ENCODE assay signal across 1 cellular context in the genomic region with DNA sequence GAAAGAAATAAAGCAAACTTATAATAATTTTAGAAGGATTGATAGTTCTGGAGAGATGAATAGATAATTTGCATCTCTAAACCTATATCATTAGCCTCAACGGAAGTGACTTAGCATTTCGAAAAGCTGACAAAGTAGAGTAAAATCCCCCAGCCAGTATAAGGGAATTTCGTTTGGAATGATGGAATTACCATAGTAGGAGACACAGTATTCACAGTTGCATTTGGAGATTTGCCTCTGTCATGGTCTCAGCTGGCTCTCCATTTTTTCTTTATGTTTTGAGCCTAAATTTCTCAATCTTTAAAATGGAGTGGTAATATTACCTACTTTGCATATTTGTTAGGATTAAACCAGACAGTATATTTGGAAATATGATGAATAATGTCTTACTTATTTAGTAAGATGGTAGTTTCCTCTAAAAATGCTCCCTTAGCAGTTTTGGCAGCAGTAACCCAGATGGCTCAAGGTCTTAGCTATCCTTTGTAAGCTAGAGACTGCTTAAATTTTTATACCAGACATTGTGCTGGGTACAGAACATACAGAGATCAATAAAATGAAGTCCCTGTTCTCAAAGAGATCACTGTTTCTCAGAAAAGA.
TF ChIP-seq lines count a peak whose summit lies in the region.

No MANE protein-coding gene starts in this region.

TF ChIP-seq in GM23338, 12 proteins besides CTCF, POLR2A, EP300 and RAD21:
- TF ChIP-seq, protein P1, sequence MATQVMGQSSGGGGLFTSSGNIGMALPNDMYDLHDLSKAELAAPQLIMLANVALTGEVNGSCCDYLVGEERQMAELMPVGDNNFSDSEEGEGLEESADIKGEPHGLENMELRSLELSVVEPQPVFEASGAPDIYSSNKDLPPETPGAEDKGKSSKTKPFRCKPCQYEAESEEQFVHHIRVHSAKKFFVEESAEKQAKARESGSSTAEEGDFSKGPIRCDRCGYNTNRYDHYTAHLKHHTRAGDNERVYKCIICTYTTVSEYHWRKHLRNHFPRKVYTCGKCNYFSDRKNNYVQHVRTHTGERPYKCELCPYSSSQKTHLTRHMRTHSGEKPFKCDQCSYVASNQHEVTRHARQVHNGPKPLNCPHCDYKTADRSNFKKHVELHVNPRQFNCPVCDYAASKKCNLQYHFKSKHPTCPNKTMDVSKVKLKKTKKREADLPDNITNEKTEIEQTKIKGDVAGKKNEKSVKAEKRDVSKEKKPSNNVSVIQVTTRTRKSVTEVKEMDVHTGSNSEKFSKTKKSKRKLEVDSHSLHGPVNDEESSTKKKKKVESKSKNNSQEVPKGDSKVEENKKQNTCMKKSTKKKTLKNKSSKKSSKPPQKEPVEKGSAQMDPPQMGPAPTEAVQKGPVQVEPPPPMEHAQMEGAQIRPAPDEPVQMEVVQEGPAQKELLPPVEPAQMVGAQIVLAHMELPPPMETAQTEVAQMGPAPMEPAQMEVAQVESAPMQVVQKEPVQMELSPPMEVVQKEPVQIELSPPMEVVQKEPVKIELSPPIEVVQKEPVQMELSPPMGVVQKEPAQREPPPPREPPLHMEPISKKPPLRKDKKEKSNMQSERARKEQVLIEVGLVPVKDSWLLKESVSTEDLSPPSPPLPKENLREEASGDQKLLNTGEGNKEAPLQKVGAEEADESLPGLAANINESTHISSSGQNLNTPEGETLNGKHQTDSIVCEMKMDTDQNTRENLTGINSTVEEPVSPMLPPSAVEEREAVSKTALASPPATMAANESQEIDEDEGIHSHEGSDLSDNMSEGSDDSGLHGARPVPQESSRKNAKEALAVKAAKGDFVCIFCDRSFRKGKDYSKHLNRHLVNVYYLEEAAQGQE (IDR thresholded peaks at IDR 0.05; ENCODE audit: unreplicated experiment) = no peak
- TF ChIP-seq EZH2phosphoT487 (IDR thresholded peaks at IDR 0.05; ENCODE audit: unreplicated experiment) (no peak), ZNF114 (CRISPR knock-in tag; IDR thresholded peaks at IDR 0.05) (no peak), JUNB (IDR thresholded peaks at IDR 0.05; ENCODE audit: unreplicated experiment) (no peak), CREB1 (CRISPR knock-in tag; IDR thresholded peaks at IDR 0.05; ENCODE audit: low read depth) (no peak), EZH2 (IDR thresholded peaks at IDR 0.05; ENCODE audit: low read depth, unreplicated experiment) (no peak), NANOG (IDR thresholded peaks at IDR 0.05; ENCODE audit: borderline replicate concordance) (no peak), ZNF331 (CRISPR knock-in tag; IDR thresholded peaks at IDR 0.05; ENCODE audit: low read depth) (no peak)
- TF ChIP-seq, protein P2, sequence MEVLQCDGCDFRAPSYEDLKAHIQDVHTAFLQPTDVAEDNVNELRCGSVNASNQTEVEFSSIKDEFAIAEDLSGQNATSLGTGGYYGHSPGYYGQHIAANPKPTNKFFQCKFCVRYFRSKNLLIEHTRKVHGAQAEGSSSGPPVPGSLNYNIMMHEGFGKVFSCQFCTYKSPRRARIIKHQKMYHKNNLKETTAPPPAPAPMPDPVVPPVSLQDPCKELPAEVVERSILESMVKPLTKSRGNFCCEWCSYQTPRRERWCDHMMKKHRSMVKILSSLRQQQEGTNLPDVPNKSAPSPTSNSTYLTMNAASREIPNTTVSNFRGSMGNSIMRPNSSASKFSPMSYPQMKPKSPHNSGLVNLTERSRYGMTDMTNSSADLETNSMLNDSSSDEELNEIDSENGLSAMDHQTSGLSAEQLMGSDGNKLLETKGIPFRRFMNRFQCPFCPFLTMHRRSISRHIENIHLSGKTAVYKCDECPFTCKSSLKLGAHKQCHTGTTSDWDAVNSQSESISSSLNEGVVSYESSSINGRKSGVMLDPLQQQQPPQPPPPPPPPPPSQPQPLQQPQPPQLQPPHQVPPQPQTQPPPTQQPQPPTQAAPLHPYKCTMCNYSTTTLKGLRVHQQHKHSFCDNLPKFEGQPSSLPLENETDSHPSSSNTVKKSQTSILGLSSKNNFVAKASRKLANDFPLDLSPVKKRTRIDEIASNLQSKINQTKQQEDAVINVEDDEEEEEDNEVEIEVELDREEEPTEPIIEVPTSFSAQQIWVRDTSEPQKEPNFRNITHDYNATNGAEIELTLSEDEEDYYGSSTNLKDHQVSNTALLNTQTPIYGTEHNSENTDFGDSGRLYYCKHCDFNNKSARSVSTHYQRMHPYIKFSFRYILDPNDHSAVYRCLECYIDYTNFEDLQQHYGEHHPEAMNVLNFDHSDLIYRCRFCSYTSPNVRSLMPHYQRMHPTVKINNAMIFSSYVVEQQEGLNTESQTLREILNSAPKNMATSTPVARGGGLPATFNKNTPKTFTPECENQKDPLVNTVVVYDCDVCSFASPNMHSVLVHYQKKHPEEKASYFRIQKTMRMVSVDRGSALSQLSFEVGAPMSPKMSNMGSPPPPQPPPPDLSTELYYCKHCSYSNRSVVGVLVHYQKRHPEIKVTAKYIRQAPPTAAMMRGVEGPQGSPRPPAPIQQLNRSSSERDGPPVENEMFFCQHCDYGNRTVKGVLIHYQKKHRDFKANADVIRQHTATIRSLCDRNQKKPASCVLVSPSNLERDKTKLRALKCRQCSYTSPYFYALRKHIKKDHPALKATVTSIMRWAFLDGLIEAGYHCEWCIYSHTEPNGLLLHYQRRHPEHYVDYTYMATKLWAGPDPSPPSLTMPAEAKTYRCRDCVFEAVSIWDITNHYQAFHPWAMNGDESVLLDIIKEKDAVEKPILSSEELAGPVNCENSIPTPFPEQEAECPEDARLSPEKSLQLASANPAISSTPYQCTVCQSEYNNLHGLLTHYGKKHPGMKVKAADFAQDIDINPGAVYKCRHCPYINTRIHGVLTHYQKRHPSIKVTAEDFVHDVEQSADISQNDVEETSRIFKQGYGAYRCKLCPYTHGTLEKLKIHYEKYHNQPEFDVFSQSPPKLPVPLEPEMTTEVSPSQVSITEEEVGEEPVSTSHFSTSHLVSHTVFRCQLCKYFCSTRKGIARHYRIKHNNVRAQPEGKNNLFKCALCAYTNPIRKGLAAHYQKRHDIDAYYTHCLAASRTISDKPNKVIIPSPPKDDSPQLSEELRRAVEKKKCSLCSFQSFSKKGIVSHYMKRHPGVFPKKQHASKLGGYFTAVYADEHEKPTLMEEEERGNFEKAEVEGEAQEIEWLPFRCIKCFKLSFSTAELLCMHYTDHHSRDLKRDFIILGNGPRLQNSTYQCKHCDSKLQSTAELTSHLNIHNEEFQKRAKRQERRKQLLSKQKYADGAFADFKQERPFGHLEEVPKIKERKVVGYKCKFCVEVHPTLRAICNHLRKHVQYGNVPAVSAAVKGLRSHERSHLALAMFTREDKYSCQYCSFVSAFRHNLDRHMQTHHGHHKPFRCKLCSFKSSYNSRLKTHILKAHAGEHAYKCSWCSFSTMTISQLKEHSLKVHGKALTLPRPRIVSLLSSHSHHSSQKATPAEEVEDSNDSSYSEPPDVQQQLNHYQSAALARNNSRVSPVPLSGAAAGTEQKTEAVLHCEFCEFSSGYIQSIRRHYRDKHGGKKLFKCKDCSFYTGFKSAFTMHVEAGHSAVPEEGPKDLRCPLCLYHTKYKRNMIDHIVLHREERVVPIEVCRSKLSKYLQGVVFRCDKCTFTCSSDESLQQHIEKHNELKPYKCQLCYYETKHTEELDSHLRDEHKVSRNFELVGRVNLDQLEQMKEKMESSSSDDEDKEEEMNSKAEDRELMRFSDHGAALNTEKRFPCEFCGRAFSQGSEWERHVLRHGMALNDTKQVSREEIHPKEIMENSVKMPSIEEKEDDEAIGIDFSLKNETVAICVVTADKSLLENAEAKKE (CRISPR knock-in tag; IDR thresholded peaks at IDR 0.05) = no peak
- TF ChIP-seq, protein P3, sequence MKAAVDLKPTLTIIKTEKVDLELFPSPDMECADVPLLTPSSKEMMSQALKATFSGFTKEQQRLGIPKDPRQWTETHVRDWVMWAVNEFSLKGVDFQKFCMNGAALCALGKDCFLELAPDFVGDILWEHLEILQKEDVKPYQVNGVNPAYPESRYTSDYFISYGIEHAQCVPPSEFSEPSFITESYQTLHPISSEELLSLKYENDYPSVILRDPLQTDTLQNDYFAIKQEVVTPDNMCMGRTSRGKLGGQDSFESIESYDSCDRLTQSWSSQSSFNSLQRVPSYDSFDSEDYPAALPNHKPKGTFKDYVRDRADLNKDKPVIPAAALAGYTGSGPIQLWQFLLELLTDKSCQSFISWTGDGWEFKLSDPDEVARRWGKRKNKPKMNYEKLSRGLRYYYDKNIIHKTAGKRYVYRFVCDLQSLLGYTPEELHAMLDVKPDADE (IDR thresholded peaks at IDR 0.05) = no peak
